In genomic region chr1:44355582-44356305, GRCh38 we compare ENCODE assay signal across 1 cellular context.
TF ChIP-seq lines count a peak whose summit lies in the region.

No MANE protein-coding gene starts in this region.

TF ChIP-seq in H1, 55 proteins besides CTCF, POLR2A, EP300 and RAD21 (continued from another document):
- TF ChIP-seq, protein P1, sequence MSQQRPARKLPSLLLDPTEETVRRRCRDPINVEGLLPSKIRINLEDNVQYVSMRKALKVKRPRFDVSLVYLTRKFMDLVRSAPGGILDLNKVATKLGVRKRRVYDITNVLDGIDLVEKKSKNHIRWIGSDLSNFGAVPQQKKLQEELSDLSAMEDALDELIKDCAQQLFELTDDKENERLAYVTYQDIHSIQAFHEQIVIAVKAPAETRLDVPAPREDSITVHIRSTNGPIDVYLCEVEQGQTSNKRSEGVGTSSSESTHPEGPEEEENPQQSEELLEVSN (IDR thresholded peaks at IDR 0.05), result no peak
- no peak for TF ChIP-seq TBP (IDR thresholded peaks at IDR 0.05; ENCODE audit: low read depth, low read length)
- TF ChIP-seq NANOG (IDR thresholded peaks at IDR 0.05; ENCODE audit: insufficient read depth, low read depth, low read length, poor library complexity, severe bottlenecking), result no peak
- TF ChIP-seq RFX5 (IDR thresholded peaks at IDR 0.05; ENCODE audit: borderline replicate concordance, low read depth, low read length), result no peak
- TF ChIP-seq TEAD4 (IDR thresholded peaks at IDR 0.05; ENCODE audit: low read depth, low read length), result no peak
- TF ChIP-seq BCL11A (IDR thresholded peaks at IDR 0.05; ENCODE audit: low read depth in 2 of 2, low read length in 2 of 2), result no peak
- no peak for TF ChIP-seq BRCA1 (IDR thresholded peaks at IDR 0.05; ENCODE audit: low read depth, low read length)
- TF ChIP-seq YY1 (IDR thresholded peaks at IDR 0.05; ENCODE audit: low read depth, low read length), result no peak
- no peak for TF ChIP-seq SIX5 (IDR thresholded peaks at IDR 0.05; ENCODE audit: low read depth, low read length)
- TF ChIP-seq SP2 (IDR thresholded peaks at IDR 0.05; ENCODE audit: low read length), result no peak
- no peak for TF ChIP-seq CHD2 (IDR thresholded peaks at IDR 0.05; ENCODE audit: low read length)
- no peak for TF ChIP-seq HDAC2 (IDR thresholded peaks at IDR 0.05; ENCODE audit: borderline replicate concordance in 1 of 2, low read depth in 2 of 2, low read length in 2 of 2)
- TF ChIP-seq NRF1 (IDR thresholded peaks at IDR 0.05; ENCODE audit: low read depth, low read length), result no peak
- TF ChIP-seq SP4 (IDR thresholded peaks at IDR 0.05; ENCODE audit: low read length), result no peak
- no peak for TF ChIP-seq PHF8 (conservative IDR thresholded peaks at IDR 0.05; ENCODE audit: low read depth, low read length)
